Comparison of ENCODE assay signal across 9 cellular contexts in the genomic region with DNA sequence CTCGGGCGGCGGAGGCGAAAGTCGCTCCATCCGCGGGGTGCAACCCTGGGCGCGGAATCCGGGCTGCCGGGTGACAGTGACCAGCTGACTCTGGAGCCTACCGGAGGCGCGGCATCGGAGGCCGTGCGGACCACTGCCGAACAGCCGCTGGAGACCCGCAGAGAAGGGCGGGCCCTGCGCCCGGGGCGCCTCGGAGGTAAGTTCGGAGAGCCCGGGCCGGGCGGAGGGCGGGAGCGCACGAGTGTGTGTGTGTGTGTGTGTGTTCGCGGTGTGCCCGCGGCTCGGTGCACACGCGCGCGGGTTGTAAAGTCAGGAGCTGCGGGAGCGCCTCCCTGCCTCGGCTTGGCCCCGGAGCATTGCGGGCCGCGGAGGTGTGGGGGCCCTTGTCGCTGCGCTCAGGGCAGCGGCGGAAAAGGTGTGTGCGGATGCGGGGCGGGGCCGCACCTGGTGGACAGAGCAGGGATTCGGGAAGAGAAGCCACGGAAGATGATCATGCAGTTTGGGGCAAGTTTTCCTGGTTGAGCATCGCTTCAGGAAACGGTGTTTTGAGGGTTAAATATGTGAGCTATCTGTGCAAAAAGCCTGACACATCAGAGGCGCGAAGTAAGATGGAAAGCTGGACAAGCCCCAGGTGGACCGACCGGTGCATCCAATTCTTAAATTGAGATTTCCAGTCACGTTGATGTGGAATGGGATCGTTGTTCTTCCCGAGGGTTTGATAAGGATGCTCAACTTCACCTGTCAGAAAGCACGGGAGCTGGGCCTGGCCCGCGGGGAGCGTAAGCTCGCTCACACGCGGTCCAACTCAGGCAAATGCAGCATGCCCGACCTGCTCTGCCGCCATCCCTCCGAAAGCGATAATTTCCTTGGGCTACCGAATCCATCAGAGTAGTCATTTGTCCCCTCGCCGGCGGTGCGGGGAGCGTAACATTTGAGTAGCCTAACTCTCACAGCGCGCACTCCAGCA. TPM values are rescaled to one million over a fixed set of nuclear protein-coding genes. Genes with fewer than 3 reads are reported as not detected.
DNase-seq lines count a peak whose midpoint lies in the region; ATAC-seq and TF ChIP-seq lines count a peak whose summit lies in the region.
"Had no signal": no experiment of that assay in that cellular context is flagged by ENCODE, and none has a peak within 500 bp of the region (broad histone marks: within the 10 kb centered on the region; RNA-seq: fewer than 3 reads in every experiment).

No MANE protein-coding gene starts in this region.

- peaks cover 43% of the 10 kb centered on the region for H3K27me3 Mint-ChIP-seq in activated naive CD8-positive, alpha-beta T cell

- DNase-seq in NCI-H1417 (lab: John Stamatoyannopoulos, UW) (peak in 2 of 3 experiments; percentile 79 to 85), NCI-H1417 treated with DMSO at 0.1 percent for 48 hours (lab: John Stamatoyannopoulos, UW) (no peak), hepatocyte (ENCODE audit: low spot score) (peak; percentile 20), GF-D8 (lab: John Stamatoyannopoulos, UW) (no peak), amniotic stem cell (lab: John Stamatoyannopoulos, UW) (no peak)

- peak overlapping the region; percentile 47 for H3K9ac ChIP-seq in skeletal muscle satellite cell (ENCODE audit: low read depth, low read length)

- H3K4me2 ChIP-seq in hepatocyte (peak overlapping the region; percentile 99), skeletal muscle satellite cell (ENCODE audit: low read length) (peak overlapping the region; percentile 97)

- no peak for TF ChIP-seq CTCF in hepatocyte (IDR thresholded peaks at IDR 0.05; ENCODE audit: poor library complexity)

- 4% methylated on average over 71 of the region's 86 CpGs for WGBS in hepatocyte (ENCODE audit: low lambda C conversion rate, missing lambda C conversion rate)

- H3K36me3 ChIP-seq in hepatocyte (replicated peaks; ENCODE audit: insufficient read depth, low read depth) (no peaks in the 10 kb centered on the region), skeletal muscle satellite cell (ENCODE audit: insufficient read depth, low read length) (no peaks in the 10 kb centered on the region)

- H3K27me3 ChIP-seq in hepatocyte (peaks cover 88% of the 10 kb centered on the region), skeletal muscle satellite cell (ENCODE audit: control insufficient read depth, insufficient read depth, low read length) (peaks cover 71% of the 10 kb centered on the region)

- H3K4me3 Mint-ChIP-seq in activated naive CD8-positive, alpha-beta T cell: peak overlapping the region; percentile 6
- H3K4me3 Mint-ChIP-seq: memory B cell had no signal

- H3K9me3 Mint-ChIP-seq in activated naive CD8-positive, alpha-beta T cell (ENCODE audit: low read depth): no peaks in the 10 kb centered on the region
- H3K9me3 Mint-ChIP-seq: memory B cell had no signal

- H2AFZ ChIP-seq in hepatocyte: peak overlapping the region; percentile 71

- no peak overlapping the region for H3K27ac Mint-ChIP-seq in activated naive CD8-positive, alpha-beta T cell
- H3K27ac Mint-ChIP-seq: memory B cell had no signal

- H3K9me3 ChIP-seq in hepatocyte (ENCODE audit: low read depth) (no peaks in the 10 kb centered on the region), skeletal muscle satellite cell (replicated peaks; ENCODE audit: low read length) (no peaks in the 10 kb centered on the region)

- no peaks in the 10 kb centered on the region for H3K79me2 ChIP-seq in hepatocyte

- H3K4me1 Mint-ChIP-seq in activated naive CD8-positive, alpha-beta T cell (ENCODE audit: low read depth): peaks cover 12% of the 10 kb centered on the region

- H3K4me1 ChIP-seq in hepatocyte (ENCODE audit: insufficient read depth): peaks cover 22% of the 10 kb centered on the region
- H3K4me1 ChIP-seq in skeletal muscle satellite cell (ENCODE audit: control insufficient read depth, insufficient read depth, low read length): peaks cover 11% of the 10 kb centered on the region

- no peak overlapping the region for H3K27ac ChIP-seq in hepatocyte

- ATAC-seq in GM21515 (IDR thresholded peaks at IDR 0.05; ENCODE audit: unreplicated experiment): no peak

- H3K9me2 ChIP-seq in hepatocyte (replicated peaks; ENCODE audit: insufficient read depth): no peaks in the 10 kb centered on the region

- no peaks in the 10 kb centered on the region for H4K20me1 ChIP-seq in hepatocyte (ENCODE audit: insufficient read depth, poor library complexity, severe bottlenecking)

- H3K4me3 ChIP-seq in hepatocyte (peak overlapping the region; percentile 72), skeletal muscle satellite cell (ENCODE audit: low read length) (peak overlapping the region; percentile 74)

- no peaks in the 10 kb centered on the region for H3K36me3 Mint-ChIP-seq in activated naive CD8-positive, alpha-beta T cell
- H3K36me3 Mint-ChIP-seq: memory B cell had no signal

RNA-seq across cellular contexts. Expression of a gene that starts 0.5 kb away (rescaled TPM):
- 1.3 TPM in 2 replicates for total RNA-seq in hepatocyte
- 0.10 and 0.74 TPM in 2 replicates for polyA plus RNA-seq in hepatocyte
- 0.51 and 0.87 TPM in 2 replicates for total RNA-seq in skeletal muscle satellite cell (2012; rRNA removed)

Comparison
In these comparisons a context has a peak if more than half of its experiments do, and no peak if none do; other contexts are left out.
1. DNase-seq: peak in NCI-H1417 (2 of 3) and hepatocyte (single experiment); none in NCI-H1417 treated with DMSO at 0.1 percent for 48 hours (single experiment), GF-D8 (single experiment) and amniotic stem cell (single experiment).